Comparison of ENCODE assay signal across 1 cellular context in genomic region chr17:49386373-49386772, GRCh38.
TF ChIP-seq lines count a peak whose summit lies in the region.

No MANE protein-coding gene starts in this region.

TF ChIP-seq in HepG2, 621 proteins besides CTCF, POLR2A, EP300 and RAD21:
- TF ChIP-seq, protein P1, sequence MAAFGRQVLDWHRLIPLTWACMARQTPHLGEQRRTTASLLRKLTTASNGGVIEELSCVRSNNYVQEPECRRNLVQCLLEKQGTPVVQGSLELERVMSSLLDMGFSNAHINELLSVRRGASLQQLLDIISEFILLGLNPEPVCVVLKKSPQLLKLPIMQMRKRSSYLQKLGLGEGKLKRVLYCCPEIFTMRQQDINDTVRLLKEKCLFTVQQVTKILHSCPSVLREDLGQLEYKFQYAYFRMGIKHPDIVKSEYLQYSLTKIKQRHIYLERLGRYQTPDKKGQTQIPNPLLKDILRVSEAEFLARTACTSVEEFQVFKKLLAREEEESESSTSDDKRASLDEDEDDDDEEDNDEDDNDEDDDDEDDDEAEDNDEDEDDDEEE (CRISPR knock-in tag; IDR thresholded peaks at IDR 0.05), result no peak
- TF ChIP-seq IKZF1 (IDR thresholded peaks at IDR 0.05) (no peak), ZFP36L2 (CRISPR knock-in tag; IDR thresholded peaks at IDR 0.05) (no peak), ZNF530 (CRISPR knock-in tag; IDR thresholded peaks at IDR 0.05; ENCODE audit: low read depth) (no peak), BCL3 (CRISPR knock-in tag; IDR thresholded peaks at IDR 0.05) (no peak), CEBPG (CRISPR knock-in tag; IDR thresholded peaks at IDR 0.05) (peak; percentile 64), KDM6A (CRISPR knock-in tag; IDR thresholded peaks at IDR 0.05; ENCODE audit: low read depth) (no peak), ZNF550 (CRISPR knock-in tag; IDR thresholded peaks at IDR 0.05; ENCODE audit: borderline replicate concordance) (no peak), CEBPB (IDR thresholded peaks at IDR 0.05; ENCODE audit: borderline replicate concordance, low read depth, low read length) (peak; percentile 55; the same call in 1 of the 2 replicates), ARNT2 (CRISPR knock-in tag; IDR thresholded peaks at IDR 0.05; ENCODE audit: low read depth) (no peak), TEAD3 (CRISPR knock-in tag; optimal IDR thresholded peaks at IDR 0.05; ENCODE audit: borderline replicate concordance) (peak; percentile 17), KAT7 (CRISPR knock-in tag; IDR thresholded peaks at IDR 0.05; ENCODE audit: borderline replicate concordance) (no peak), CHD2 (IDR thresholded peaks at IDR 0.05; ENCODE audit: low read depth, low read length) (no peak), PHF5A (CRISPR knock-in tag; IDR thresholded peaks at IDR 0.05; ENCODE audit: low read depth, unreplicated experiment) (no peak), NAIF1 (CRISPR knock-in tag; IDR thresholded peaks at IDR 0.05; ENCODE audit: borderline replicate concordance) (no peak), IRX3 (CRISPR knock-in tag; IDR thresholded peaks at IDR 0.05; ENCODE audit: borderline replicate concordance, low read depth) (no peak), ZNF558 (CRISPR knock-in tag; IDR thresholded peaks at IDR 0.05; ENCODE audit: borderline replicate concordance) (no peak), MZF1 (CRISPR knock-in tag; IDR thresholded peaks at IDR 0.05; ENCODE audit: borderline replicate concordance) (no peak)
- TF ChIP-seq, protein P2, sequence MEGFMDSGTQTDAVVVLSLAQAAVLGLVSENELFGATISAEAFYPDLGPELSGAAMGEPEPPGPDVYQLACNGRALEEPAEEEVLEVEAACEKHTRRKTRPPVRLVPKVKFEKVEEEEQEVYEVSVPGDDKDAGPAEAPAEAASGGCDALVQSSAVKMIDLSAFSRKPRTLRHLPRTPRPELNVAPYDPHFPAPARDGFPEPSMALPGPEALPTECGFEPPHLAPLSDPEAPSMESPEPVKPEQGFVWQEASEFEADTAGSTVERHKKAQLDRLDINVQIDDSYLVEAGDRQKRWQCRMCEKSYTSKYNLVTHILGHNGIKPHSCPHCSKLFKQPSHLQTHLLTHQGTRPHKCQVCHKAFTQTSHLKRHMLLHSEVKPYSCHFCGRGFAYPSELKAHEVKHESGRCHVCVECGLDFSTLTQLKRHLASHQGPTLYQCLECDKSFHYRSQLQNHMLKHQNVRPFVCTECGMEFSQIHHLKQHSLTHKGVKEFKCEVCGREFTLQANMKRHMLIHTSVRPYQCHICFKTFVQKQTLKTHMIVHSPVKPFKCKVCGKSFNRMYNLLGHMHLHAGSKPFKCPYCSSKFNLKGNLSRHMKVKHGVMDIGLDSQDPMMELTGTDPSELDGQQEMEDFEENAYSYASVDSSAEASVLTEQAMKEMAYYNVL (CRISPR knock-in tag; IDR thresholded peaks at IDR 0.05; ENCODE audit: borderline replicate concordance), result no peak
- TF ChIP-seq, protein P3, sequence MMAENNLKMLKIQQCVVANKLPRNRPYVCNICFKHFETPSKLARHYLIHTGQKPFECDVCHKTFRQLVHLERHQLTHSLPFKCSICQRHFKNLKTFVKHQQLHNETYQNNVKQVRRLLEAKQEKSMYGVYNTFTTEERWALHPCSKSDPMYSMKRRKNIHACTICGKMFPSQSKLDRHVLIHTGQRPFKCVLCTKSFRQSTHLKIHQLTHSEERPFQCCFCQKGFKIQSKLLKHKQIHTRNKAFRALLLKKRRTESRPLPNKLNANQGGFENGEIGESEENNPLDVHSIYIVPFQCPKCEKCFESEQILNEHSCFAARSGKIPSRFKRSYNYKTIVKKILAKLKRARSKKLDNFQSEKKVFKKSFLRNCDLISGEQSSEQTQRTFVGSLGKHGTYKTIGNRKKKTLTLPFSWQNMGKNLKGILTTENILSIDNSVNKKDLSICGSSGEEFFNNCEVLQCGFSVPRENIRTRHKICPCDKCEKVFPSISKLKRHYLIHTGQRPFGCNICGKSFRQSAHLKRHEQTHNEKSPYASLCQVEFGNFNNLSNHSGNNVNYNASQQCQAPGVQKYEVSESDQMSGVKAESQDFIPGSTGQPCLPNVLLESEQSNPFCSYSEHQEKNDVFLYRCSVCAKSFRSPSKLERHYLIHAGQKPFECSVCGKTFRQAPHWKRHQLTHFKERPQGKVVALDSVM (CRISPR knock-in tag; IDR thresholded peaks at IDR 0.05), result 0 out of 2 replicates have a peak, but pooled peaks have one; percentile 23
- TF ChIP-seq, protein P4, sequence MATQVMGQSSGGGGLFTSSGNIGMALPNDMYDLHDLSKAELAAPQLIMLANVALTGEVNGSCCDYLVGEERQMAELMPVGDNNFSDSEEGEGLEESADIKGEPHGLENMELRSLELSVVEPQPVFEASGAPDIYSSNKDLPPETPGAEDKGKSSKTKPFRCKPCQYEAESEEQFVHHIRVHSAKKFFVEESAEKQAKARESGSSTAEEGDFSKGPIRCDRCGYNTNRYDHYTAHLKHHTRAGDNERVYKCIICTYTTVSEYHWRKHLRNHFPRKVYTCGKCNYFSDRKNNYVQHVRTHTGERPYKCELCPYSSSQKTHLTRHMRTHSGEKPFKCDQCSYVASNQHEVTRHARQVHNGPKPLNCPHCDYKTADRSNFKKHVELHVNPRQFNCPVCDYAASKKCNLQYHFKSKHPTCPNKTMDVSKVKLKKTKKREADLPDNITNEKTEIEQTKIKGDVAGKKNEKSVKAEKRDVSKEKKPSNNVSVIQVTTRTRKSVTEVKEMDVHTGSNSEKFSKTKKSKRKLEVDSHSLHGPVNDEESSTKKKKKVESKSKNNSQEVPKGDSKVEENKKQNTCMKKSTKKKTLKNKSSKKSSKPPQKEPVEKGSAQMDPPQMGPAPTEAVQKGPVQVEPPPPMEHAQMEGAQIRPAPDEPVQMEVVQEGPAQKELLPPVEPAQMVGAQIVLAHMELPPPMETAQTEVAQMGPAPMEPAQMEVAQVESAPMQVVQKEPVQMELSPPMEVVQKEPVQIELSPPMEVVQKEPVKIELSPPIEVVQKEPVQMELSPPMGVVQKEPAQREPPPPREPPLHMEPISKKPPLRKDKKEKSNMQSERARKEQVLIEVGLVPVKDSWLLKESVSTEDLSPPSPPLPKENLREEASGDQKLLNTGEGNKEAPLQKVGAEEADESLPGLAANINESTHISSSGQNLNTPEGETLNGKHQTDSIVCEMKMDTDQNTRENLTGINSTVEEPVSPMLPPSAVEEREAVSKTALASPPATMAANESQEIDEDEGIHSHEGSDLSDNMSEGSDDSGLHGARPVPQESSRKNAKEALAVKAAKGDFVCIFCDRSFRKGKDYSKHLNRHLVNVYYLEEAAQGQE (IDR thresholded peaks at IDR 0.05; ENCODE audit: borderline replicate concordance in 1 of 2, low read depth in 1 of 2, low read length in 2 of 2), result no peak
